14 cellular contexts compared by ENCODE assay signal in the genomic region with DNA sequence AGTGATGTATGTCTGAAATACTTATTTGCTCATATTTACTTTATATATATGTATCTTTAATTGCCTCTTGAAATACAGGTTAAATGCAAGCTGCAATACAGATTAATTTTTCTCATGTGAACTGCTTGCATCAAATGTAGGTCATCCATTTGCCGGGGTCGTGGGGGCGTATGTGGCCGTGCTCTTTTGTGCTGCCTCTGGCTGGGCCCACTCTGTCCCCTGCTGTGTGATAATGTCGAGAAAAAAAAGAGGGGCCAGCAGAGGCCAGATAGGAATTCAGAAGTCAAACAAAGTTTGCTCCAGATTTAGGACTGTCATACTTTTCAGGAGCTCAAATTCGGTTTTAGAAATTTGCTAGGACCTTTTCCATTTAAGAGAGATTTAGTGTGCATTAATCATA.
A peak's percentile ranks its signal among the peaks of the same experiment; 100 is the strongest.
DNase-seq lines count a peak whose midpoint lies in the region; ATAC-seq and TF ChIP-seq lines count a peak whose summit lies in the region.
"Had no signal": no experiment of that assay in that cellular context is flagged by ENCODE, and none has a peak within 500 bp of the region (broad histone marks: within the 10 kb centered on the region; RNA-seq: fewer than 3 reads in every experiment).

No MANE protein-coding gene starts in this region.

- H3K27me3 Mint-ChIP-seq in glutamatergic neuron (ENCODE audit: unreplicated experiment) = no peaks in the 10 kb centered on the region
- no peaks in the 10 kb centered on the region for H3K27me3 Mint-ChIP-seq in activated CD4-positive, alpha-beta T cell treated with anti-CD3 and anti-CD28 coated beads for 36 hours

- peak overlapping the region; percentile 20 for H3K4me2 ChIP-seq in neural cell (ENCODE audit: low read length)

- H3K36me3 ChIP-seq in neural cell (ENCODE audit: insufficient read depth, low read length) = no peaks in the 10 kb centered on the region

- H3K27me3 ChIP-seq in neural cell (ENCODE audit: insufficient read depth, low read depth, low read length) = no peaks in the 10 kb centered on the region

- CTCF ChIA-PET in activated CD4-positive, alpha-beta T cell treated with anti-CD3 and anti-CD28 coated beads for 36 hours (lab: Charles Lee) = no interaction called here
- CTCF ChIA-PET in GM10248 (lab: Yijun Ruan, JAX) = interaction anchor here (1.7 kb wide), 1 partner anchor 12 kb away, joined by 4 read pairs; no protein-coding TSS in a partner anchor

- H3K4me3 ChIP-seq in neural cell (ENCODE audit: low read length) = no peak overlapping the region

- peak overlapping the region; percentile 43 for H3K4me3 Mint-ChIP-seq in glutamatergic neuron (ENCODE audit: unreplicated experiment)
- H3K4me3 Mint-ChIP-seq in activated CD4-positive, alpha-beta T cell treated with anti-CD3 and anti-CD28 coated beads for 36 hours = no peak overlapping the region

- H3K79me2 ChIP-seq in neural cell (replicated peaks; ENCODE audit: insufficient read depth, low read length) = no peaks in the 10 kb centered on the region

- peak overlapping the region; percentile 84 for H3K27ac Mint-ChIP-seq in glutamatergic neuron (ENCODE audit: unreplicated experiment)
- H3K27ac Mint-ChIP-seq in activated CD4-positive, alpha-beta T cell treated with anti-CD3 and anti-CD28 coated beads for 36 hours = no peak overlapping the region

- H4K20me1 ChIP-seq in neural cell (ENCODE audit: insufficient read depth) = no peaks in the 10 kb centered on the region

- H3K4me1 Mint-ChIP-seq in glutamatergic neuron (ENCODE audit: low read depth, unreplicated experiment) = peaks cover 66% of the 10 kb centered on the region
- H3K4me1 Mint-ChIP-seq in activated CD4-positive, alpha-beta T cell treated with anti-CD3 and anti-CD28 coated beads for 36 hours = no peaks in the 10 kb centered on the region

- no peak for TF ChIP-seq CTCF in glutamatergic neuron (IDR thresholded peaks at IDR 0.05; ENCODE audit: partially characterized antibody, unreplicated experiment)
- no peak for TF ChIP-seq CTCF in neural cell (IDR thresholded peaks at IDR 0.05; ENCODE audit: poor library complexity, severe bottlenecking)
- TF ChIP-seq CTCF in GM10248 (IDR thresholded peaks at IDR 0.05; ENCODE audit: control extremely low read depth, extremely low read depth, low read depth, missing control alignments) = no peak

- TF ChIP-seq RAD21 in neural cell (conservative IDR thresholded peaks at IDR 0.05) = no peak

- H3K36me3 Mint-ChIP-seq in glutamatergic neuron (ENCODE audit: unreplicated experiment) = no peaks in the 10 kb centered on the region
- H3K36me3 Mint-ChIP-seq in activated CD4-positive, alpha-beta T cell treated with anti-CD3 and anti-CD28 coated beads for 36 hours (ENCODE audit: low read depth) = no peaks in the 10 kb centered on the region

- no peaks in the 10 kb centered on the region for H3K9me2 ChIP-seq in neural cell (ENCODE audit: insufficient read depth, low read length)

- no peak for ATAC-seq in activated CD4-positive, alpha-beta T cell treated with anti-CD3 and anti-CD28 coated beads for 36 hours
- no peak for ATAC-seq in GM21526 (IDR thresholded peaks at IDR 0.05; ENCODE audit: low FRiP score, unreplicated experiment)

- no peak overlapping the region for H2AFZ ChIP-seq in neural cell (ENCODE audit: low read depth, low read length)

- no peak for TF ChIP-seq EP300 in neural cell (conservative IDR thresholded peaks at IDR 0.05; ENCODE audit: poor library complexity, severe bottlenecking)

- DNase-seq in NCI-H524 (lab: John Stamatoyannopoulos, UW) = peak; percentile 33 to 49
- no peak for DNase-seq in NCI-H524 treated with DMSO at 0.1 percent for 48 hours (lab: John Stamatoyannopoulos, UW)
- DNase-seq in glutamatergic neuron = peak; percentile 36
- DNase-seq in activated CD4-positive, alpha-beta T cell treated with anti-CD3 and anti-CD28 coated beads for 36 hours = no peak
- DNase-seq in stimulated activated CD4-positive, alpha-beta T cell treated with anti-CD3 and anti-CD28 coated beads, Interleukin-4, amount 100 ng/mL, for 1 hour = no peak
- DNase-seq in GM10248 (ENCODE audit: extremely low spot score) = no peak
- DNase-seq: GF-D8, IMR-90, Karpas-422, NCI-H1105, NCI-H510A, SIG-M5 had no signal

- intact Hi-C loops in activated CD4-positive, alpha-beta T cell treated with anti-CD3 and anti-CD28 coated beads for 36 hours (cut with DNase I, micrococcal nuclease) = no loop called here

- H3F3A ChIP-seq in neural cell (ENCODE audit: insufficient read depth, low read length, poor library complexity, severe bottlenecking) = no peaks in the 10 kb centered on the region

- no peak overlapping the region for H3K9ac ChIP-seq in neural cell (ENCODE audit: low read length)

- H3K9me3 ChIP-seq in neural cell (ENCODE audit: low read length) = no peaks in the 10 kb centered on the region

- POLR2A ChIA-PET in activated CD4-positive, alpha-beta T cell treated with anti-CD3 and anti-CD28 coated beads for 36 hours (lab: Charles Lee) = no interaction called here
- POLR2A ChIA-PET in GM10248 (lab: Yijun Ruan, JAX) = no interaction called here

- H3K27ac ChIP-seq in neural cell (ENCODE audit: low read length) = peak overlapping the region; percentile 16

- peaks cover 3% of the 10 kb centered on the region for H3K9me3 Mint-ChIP-seq in glutamatergic neuron (ENCODE audit: unreplicated experiment)
- H3K9me3 Mint-ChIP-seq in activated CD4-positive, alpha-beta T cell treated with anti-CD3 and anti-CD28 coated beads for 36 hours (ENCODE audit: low read depth) = no peaks in the 10 kb centered on the region

TF ChIP-seq in neural cell, 6 proteins besides CTCF, POLR2A, EP300 and RAD21:
- TF ChIP-seq, protein P1, sequence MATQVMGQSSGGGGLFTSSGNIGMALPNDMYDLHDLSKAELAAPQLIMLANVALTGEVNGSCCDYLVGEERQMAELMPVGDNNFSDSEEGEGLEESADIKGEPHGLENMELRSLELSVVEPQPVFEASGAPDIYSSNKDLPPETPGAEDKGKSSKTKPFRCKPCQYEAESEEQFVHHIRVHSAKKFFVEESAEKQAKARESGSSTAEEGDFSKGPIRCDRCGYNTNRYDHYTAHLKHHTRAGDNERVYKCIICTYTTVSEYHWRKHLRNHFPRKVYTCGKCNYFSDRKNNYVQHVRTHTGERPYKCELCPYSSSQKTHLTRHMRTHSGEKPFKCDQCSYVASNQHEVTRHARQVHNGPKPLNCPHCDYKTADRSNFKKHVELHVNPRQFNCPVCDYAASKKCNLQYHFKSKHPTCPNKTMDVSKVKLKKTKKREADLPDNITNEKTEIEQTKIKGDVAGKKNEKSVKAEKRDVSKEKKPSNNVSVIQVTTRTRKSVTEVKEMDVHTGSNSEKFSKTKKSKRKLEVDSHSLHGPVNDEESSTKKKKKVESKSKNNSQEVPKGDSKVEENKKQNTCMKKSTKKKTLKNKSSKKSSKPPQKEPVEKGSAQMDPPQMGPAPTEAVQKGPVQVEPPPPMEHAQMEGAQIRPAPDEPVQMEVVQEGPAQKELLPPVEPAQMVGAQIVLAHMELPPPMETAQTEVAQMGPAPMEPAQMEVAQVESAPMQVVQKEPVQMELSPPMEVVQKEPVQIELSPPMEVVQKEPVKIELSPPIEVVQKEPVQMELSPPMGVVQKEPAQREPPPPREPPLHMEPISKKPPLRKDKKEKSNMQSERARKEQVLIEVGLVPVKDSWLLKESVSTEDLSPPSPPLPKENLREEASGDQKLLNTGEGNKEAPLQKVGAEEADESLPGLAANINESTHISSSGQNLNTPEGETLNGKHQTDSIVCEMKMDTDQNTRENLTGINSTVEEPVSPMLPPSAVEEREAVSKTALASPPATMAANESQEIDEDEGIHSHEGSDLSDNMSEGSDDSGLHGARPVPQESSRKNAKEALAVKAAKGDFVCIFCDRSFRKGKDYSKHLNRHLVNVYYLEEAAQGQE (IDR thresholded peaks at IDR 0.05; ENCODE audit: borderline replicate concordance) = no peak
- no peak for TF ChIP-seq TAF1 (IDR thresholded peaks at IDR 0.05; ENCODE audit: low read depth)
- no peak for TF ChIP-seq EZH2 (IDR thresholded peaks at IDR 0.05; ENCODE audit: borderline replicate concordance, insufficient read depth, low read length, poor library complexity, severe bottlenecking)
- TF ChIP-seq SMC3 (conservative IDR thresholded peaks at IDR 0.05; ENCODE audit: poor library complexity) = no peak
- no peak for TF ChIP-seq POLR2AphosphoS5 (IDR thresholded peaks at IDR 0.05)

Comparison
In these comparisons a context has a peak if more than half of its experiments do, and no peak if none do; other contexts are left out.
1. DNase-seq: peak in NCI-H524 (2 of 2) and glutamatergic neuron (single experiment); none in NCI-H524 treated with DMSO at 0.1 percent for 48 hours (single experiment), activated CD4-positive, alpha-beta T cell treated with anti-CD3 and anti-CD28 coated beads for 36 hours (single experiment), stimulated activated CD4-positive, alpha-beta T cell treated with anti-CD3 and anti-CD28 coated beads, Interleukin-4, amount 100 ng/mL, for 1 hour (single experiment) and GM10248 (single experiment).